15 cellular contexts compared by ENCODE assay signal in the genomic region with DNA sequence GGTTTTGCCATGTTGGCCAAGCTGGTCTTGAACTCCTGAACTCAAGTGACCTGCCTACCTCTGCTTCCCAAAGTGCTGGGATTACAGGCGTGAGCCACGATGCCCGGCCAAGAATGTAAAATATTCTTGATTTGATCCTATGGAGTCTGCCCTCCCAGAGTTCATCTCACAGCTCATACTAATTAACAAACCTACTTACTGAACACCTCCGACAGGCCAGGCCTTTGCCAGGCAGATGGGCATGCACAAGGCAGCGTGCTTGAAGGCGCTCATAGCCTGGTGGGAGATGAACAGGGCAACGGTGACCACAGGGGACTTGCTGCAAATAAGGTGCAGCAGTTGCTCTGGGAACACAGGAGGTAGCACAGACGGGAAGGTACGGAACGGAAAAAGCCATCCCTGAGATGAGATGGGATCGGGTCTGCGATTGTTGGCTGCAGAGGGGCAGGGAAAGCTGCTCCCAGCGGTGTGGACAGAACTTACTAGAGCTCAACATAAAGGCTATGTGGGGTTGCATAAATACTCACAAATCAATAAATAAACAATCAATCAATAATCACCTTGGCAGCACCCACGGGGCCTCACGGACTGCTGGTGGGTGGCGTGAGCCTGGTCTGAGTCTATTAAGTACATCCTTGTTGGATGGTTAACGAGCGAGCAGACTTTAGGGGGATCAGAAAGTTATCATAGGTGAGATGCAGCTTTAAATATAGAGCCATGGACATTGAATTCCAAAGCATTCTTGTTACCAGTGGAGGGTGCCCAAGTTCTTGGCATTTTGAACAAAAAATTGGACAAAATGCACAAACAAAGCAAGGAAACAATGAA. TPM values are rescaled to one million over a fixed set of nuclear protein-coding genes. Genes with fewer than 3 reads are reported as not detected.
DNase-seq lines count a peak whose midpoint lies in the region; ATAC-seq, FAIRE-seq and TF ChIP-seq lines count a peak whose summit lies in the region.
"Had no signal": no experiment of that assay in that cellular context is flagged by ENCODE, and none has a peak within 500 bp of the region (broad histone marks: within the 10 kb centered on the region; RNA-seq: fewer than 3 reads in every experiment).

No MANE protein-coding gene starts in this region.

- no peaks in the 10 kb centered on the region for H3K9me3 Mint-ChIP-seq in type B pancreatic cell
- H3K9me3 Mint-ChIP-seq: activated B cell treated with CpG ODN at 0.5 μM for 24 hours; central memory CD8-positive, alpha-beta T cell; stimulated activated naive CD8-positive, alpha-beta T cell treated with anti-CD3 and anti-CD28 coated beads, Interleukin-15, Interleukin-2, amounts not matched to agents 100 ng/mL and 50 ng/mL, for 24 hours had no signal

- H3K9me3 ChIP-seq in lung (ENCODE audit: control insufficient read depth in 2 of 2, insufficient read depth in 1 of 2, low read length in 1 of 2), result no peaks in the 10 kb centered on the region

- peaks cover 5% of the 10 kb centered on the region for H3K4me1 Mint-ChIP-seq in type B pancreatic cell (ENCODE audit: unreplicated experiment)
- H3K4me1 Mint-ChIP-seq: activated B cell treated with CpG ODN at 0.5 μM for 24 hours; central memory CD8-positive, alpha-beta T cell had no signal

- H3K4me1 ChIP-seq in lung (ENCODE audit: control insufficient read depth in 2 of 2, insufficient read depth in 2 of 2, low read length in 2 of 2), result peaks cover 0 to 3% of the 10 kb centered on the region in 2 donors

- no peaks in the 10 kb centered on the region for H3K36me3 Mint-ChIP-seq in type B pancreatic cell

- no peak for ATAC-seq in lung (ENCODE audit: insufficient read depth, low FRiP score)
- ATAC-seq in GM19397 (IDR thresholded peaks at IDR 0.05; ENCODE audit: unreplicated experiment), result no peak

- 78 to 82% methylated on average over 18 of the region's 18 CpGs for WGBS in lung, 2 donors

- no peaks in the 10 kb centered on the region for H3K27me3 Mint-ChIP-seq in type B pancreatic cell
- H3K27me3 Mint-ChIP-seq: activated B cell treated with CpG ODN at 0.5 μM for 24 hours; stimulated activated naive CD8-positive, alpha-beta T cell treated with anti-CD3 and anti-CD28 coated beads, Interleukin-15, Interleukin-2, amounts not matched to agents 100 ng/mL and 50 ng/mL, for 24 hours had no signal

- no peaks in the 10 kb centered on the region for H3K27me3 ChIP-seq in lung (ENCODE audit: control insufficient read depth, insufficient read depth)

- no peak for TF ChIP-seq CTCF in cardiac fibroblast (IDR thresholded peaks at IDR 0.05; ENCODE audit: low read depth, low read length)
- TF ChIP-seq CTCF in lung (IDR thresholded peaks at IDR 0.05; ENCODE audit: control extremely low read depth, extremely low read depth), result no peak
- TF ChIP-seq CTCF in type B pancreatic cell (conservative IDR thresholded peaks at IDR 0.05), result no peak
- TF ChIP-seq CTCF in D721Med (IDR thresholded peaks at IDR 0.05; ENCODE audit: insufficient read depth, missing control alignments), result no peak

- H3K27ac ChIP-seq in lung (ENCODE audit: low read depth in 1 of 2, low read length in 1 of 2), result peak overlapping the region; percentile 38 to 69

- H3K4me3 Mint-ChIP-seq in type B pancreatic cell, result no peak overlapping the region
- H3K4me3 Mint-ChIP-seq: activated B cell treated with CpG ODN at 0.5 μM for 24 hours; central memory CD8-positive, alpha-beta T cell; stimulated activated naive CD8-positive, alpha-beta T cell treated with anti-CD3 and anti-CD28 coated beads, Interleukin-15, Interleukin-2, amounts not matched to agents 100 ng/mL and 50 ng/mL, for 24 hours had no signal

- H3K4me3 ChIP-seq in cardiac fibroblast (replicated peaks in 1 of 2; ENCODE audit: low read depth in 2 of 2, low read length in 2 of 2) (peak overlapping the region; percentile 40 to 47), lung (no peak overlapping the region)

- no peak for FAIRE-seq in D721Med (lab: Jason Lieb, UNC)
- FAIRE-seq: GM18507 had no signal

- H3K36me3 ChIP-seq in lung (ENCODE audit: control insufficient read depth in 2 of 2, insufficient read depth in 2 of 2, low read length in 2 of 2), result no peaks in the 10 kb centered on the region

- H3K27ac Mint-ChIP-seq in type B pancreatic cell, result no peak overlapping the region
- H3K27ac Mint-ChIP-seq: activated B cell treated with CpG ODN at 0.5 μM for 24 hours; stimulated activated naive CD8-positive, alpha-beta T cell treated with anti-CD3 and anti-CD28 coated beads, Interleukin-15, Interleukin-2, amounts not matched to agents 100 ng/mL and 50 ng/mL, for 24 hours had no signal

- peak; percentile 3 for DNase-seq in NCI-H748 (lab: John Stamatoyannopoulos, UW; ENCODE audit: unreplicated experiment)
- DNase-seq in NCI-H748 treated with DMSO at 0.1 percent for 48 hours (lab: John Stamatoyannopoulos, UW), result no peak
- no peak for DNase-seq in cardiac fibroblast (ENCODE audit: low read depth in 2 of 2)
- no peak for DNase-seq in lung (ENCODE audit: low spot score)
- peak; percentile 44 for DNase-seq in type B pancreatic cell (ENCODE audit: extremely low spot score, unreplicated experiment)
- no peak for DNase-seq in NCI-H2171 treated with DMSO at 0.1 percent for 48 hours (lab: John Stamatoyannopoulos, UW)
- DNase-seq in D721Med (ENCODE audit: insufficient read length, low spot score), result no peak
- DNase-seq: activated B cell treated with CpG ODN at 0.5 μM for 24 hours, NCI-H1694 treated with DMSO at 0.1 percent for 48 hours had no signal

RNA-seq across cellular contexts. Expression of a gene that starts 4.7 kb away (rescaled TPM):
- total RNA-seq in lung (1 to 10 TPM; 1.9 to 4.0 TPM), type B pancreatic cell (ENCODE audit: low replicate concordance) (0.76 and 4.3 TPM in 2 replicates)
- polyA plus RNA-seq in lung, result under 1 TPM; 0.19 to 0.35 TPM
- total RNA-seq: activated B cell treated with CpG ODN at 0.5 μM for 24 hours had no signal

RNA-seq across cellular contexts. Expression of a gene that starts 13.3 kb away (rescaled TPM):
- 10 to 100 TPM; 10.2 to 17.0 TPM for total RNA-seq in lung
- polyA plus RNA-seq in lung, result 10 to 100 TPM; 19.3 to 25.5 TPM
- total RNA-seq in type B pancreatic cell (ENCODE audit: low replicate concordance), result 18.1 and 23.2 TPM in 2 replicates

RNA-seq across cellular contexts. Expression of a gene that starts 40.1 kb away (rescaled TPM):
- 1 to 10 TPM in 1 of 2 donors, not detected in 1; 4.6 TPM for total RNA-seq in lung
- 10 to 100 TPM in 1 of 2 donors, under 1 TPM in 1; 0.49 to 20.6 TPM for polyA plus RNA-seq in lung
- not detected in 2 replicates for total RNA-seq in type B pancreatic cell (ENCODE audit: low replicate concordance)
- total RNA-seq: A172, activated B cell treated with CpG ODN at 0.5 μM for 24 hours had no signal
- polyA plus RNA-seq: neural cell had no signal

Comparison
In these comparisons a context has a peak if more than half of its experiments do, and no peak if none do; other contexts are left out.
1. DNase-seq: peak in NCI-H748 (single experiment) and type B pancreatic cell (single experiment); none in NCI-H748 treated with DMSO at 0.1 percent for 48 hours (single experiment), cardiac fibroblast (0 of 2), lung (single experiment), NCI-H2171 treated with DMSO at 0.1 percent for 48 hours (single experiment) and D721Med (single experiment).